29 cellular contexts compared by ENCODE assay signal in the genomic region with DNA sequence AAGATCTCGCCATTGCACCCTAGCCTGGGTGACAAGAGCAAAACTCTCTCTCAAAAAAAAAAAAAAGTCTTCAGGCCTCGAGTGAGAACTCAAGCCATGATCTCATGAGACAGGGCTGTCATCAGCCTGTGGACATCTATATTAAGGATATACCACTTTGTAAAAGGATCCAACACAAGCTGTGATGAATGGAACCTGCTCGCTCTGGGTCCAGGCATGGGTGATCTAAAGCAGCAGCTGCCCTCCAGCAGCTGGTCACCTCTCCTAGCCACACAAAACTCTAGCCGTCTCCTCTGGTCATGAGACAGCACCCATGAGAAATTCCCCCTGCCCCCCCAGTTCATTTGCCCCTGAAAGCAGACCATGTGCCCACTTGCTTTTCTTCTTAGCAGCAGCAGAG.
"Had no signal": no experiment of that assay in that cellular context is flagged by ENCODE, and none has a peak within 500 bp of the region (broad histone marks: within the 10 kb centered on the region; RNA-seq: fewer than 3 reads in every experiment).

No MANE protein-coding gene starts in this region.

- H3K4me2 ChIP-seq: hepatocyte had no signal

- H3K27ac ChIP-seq: epithelial cell of prostate, gastroesophageal sphincter, heart left ventricle, hepatocyte, left lung, neutrophil, pancreas, right atrium auricular region, skin epidermis, spleen, thoracic aorta, tibial nerve, upper lobe of left lung had no signal

- H2AFZ ChIP-seq: hepatocyte had no signal

- DNase-seq: cortex of kidney; effector CD8-positive, alpha-beta T cell; endodermal cell; foreskin fibroblast; heart left ventricle; kidney; left cardiac atrium; left lung; mesenchymal stem cell; mucosa of descending colon; naive thymus-derived CD8-positive, alpha-beta T cell; nephron progenitor cell; pancreas; spleen; stimulated activated CD4-positive, alpha-beta T cell treated with anti-CD3 and anti-CD28 coated beads, Interleukin-4, amount 100 ng/mL, for 4 hours; stimulated activated naive CD8-positive, alpha-beta T cell treated with anti-CD3 and anti-CD28 coated beads, Interleukin-15, Interleukin-2, amounts not matched to agents 100 U/mL and 50 U/mL, for 24 hours; substantia nigra; upper lobe of left lung had no signal

- H3K9me3 ChIP-seq: gastroesophageal sphincter, heart left ventricle, left lung, mucosa of descending colon, neutrophil, pancreas, right atrium auricular region, spleen, thoracic aorta, tibial nerve, upper lobe of left lung had no signal

- H3K79me2 ChIP-seq: hepatocyte had no signal

- H3K36me3 ChIP-seq: gastroesophageal sphincter, heart left ventricle, left lung, neutrophil, pancreas, right atrium auricular region, spleen, thoracic aorta, tibial nerve, upper lobe of left lung had no signal

- H3K4me3 ChIP-seq: gastroesophageal sphincter, heart left ventricle, hepatocyte, left lung, mucosa of descending colon, pancreas, right atrium auricular region, skin epidermis, spleen, thoracic aorta, tibial nerve, upper lobe of left lung had no signal

- ATAC-seq: esophagus mucosa; gastroesophageal sphincter; heart left ventricle; left cardiac atrium; left lung; mucosa of descending colon; naive thymus-derived CD8-positive, alpha-beta T cell; pancreas; sciatic nerve; stimulated activated memory B cell treated with anti-CD40 and anti-IgM and Interleukin-4, amounts not matched to agents 10 μg/mL and 1 μg/mL and 100 μg/mL, for 72 hours; stimulated activated naive CD8-positive, alpha-beta T cell treated with anti-CD3 and anti-CD28 coated beads, Interleukin-15, Interleukin-2, amounts not matched to agents 100 U/mL and 50 U/mL, for 24 hours had no signal

- H3K27me3 ChIP-seq: gastroesophageal sphincter, heart left ventricle, hepatocyte, left lung, neutrophil, pancreas, right atrium auricular region, spleen, tibial nerve, upper lobe of left lung had no signal

- H3K4me1 ChIP-seq: heart left ventricle, left lung, pancreas, right atrium auricular region, spleen, tibial nerve, upper lobe of left lung had no signal
